In genomic region chr10:104293021-104293420, GRCh38 we compare ENCODE assay signal across 17 cellular contexts. TPM values are rescaled to one million over a fixed set of nuclear protein-coding genes. Genes with fewer than 3 reads are reported as not detected.
DNase-seq lines count a peak whose midpoint lies in the region; ATAC-seq and TF ChIP-seq lines count a peak whose summit lies in the region.
"Had no signal": no experiment of that assay in that cellular context is flagged by ENCODE, and none has a peak within 500 bp of the region (broad histone marks: within the 10 kb centered on the region; RNA-seq: fewer than 3 reads in every experiment).

No MANE protein-coding gene starts in this region.

- CTCF ChIA-PET in SK-N-SH (lab: Yijun Ruan, JAX) = interaction anchor here (0.8 to 8.1 kb wide), 11 partner anchors 9 to 329 kb away, joined by 3 to 229 read pairs (median 18); partner anchors contain the start of genes CFAP58 and ITPRIP

- TF ChIP-seq EP300 in SK-N-SH (IDR thresholded peaks at IDR 0.05; ENCODE audit: borderline replicate concordance in 1 of 2, low read depth in 1 of 2, low read length in 1 of 2) = peak in 1 of 2 experiments; percentile 16; a peak in 1 of 4 replicates

- peak overlapping the region in 1 of 2 experiments; percentile 68; a peak in 2 of 4 replicates for H3K27ac ChIP-seq in SK-N-SH (ENCODE audit: low read depth in 2 of 2, low read length in 1 of 2)
- peak overlapping the region; percentile 7 for H3K27ac ChIP-seq in parathyroid adenoma
- H3K27ac ChIP-seq in lower lobe of right lung = no peak overlapping the region
- H3K27ac ChIP-seq: thyroid gland had no signal

- H3K27ac Mint-ChIP-seq in glutamatergic neuron (ENCODE audit: unreplicated experiment) (no peak overlapping the region), CD14-positive monocyte (peak overlapping the region in 2 of 7 donors; percentile 9 to 63)
- H3K27ac Mint-ChIP-seq: WTC11 had no signal

- H3K36me3 ChIP-seq in SK-N-SH (replicated peaks in 1 of 2; ENCODE audit: control insufficient read depth in 1 of 2, insufficient read depth in 2 of 2, low read length in 1 of 2) = no peaks in the 10 kb centered on the region
- H3K36me3 ChIP-seq in parathyroid adenoma (ENCODE audit: control insufficient read depth, insufficient read depth, low read length) = no peaks in the 10 kb centered on the region
- no peaks in the 10 kb centered on the region for H3K36me3 ChIP-seq in lower lobe of right lung
- H3K36me3 ChIP-seq: heart right ventricle, thyroid gland had no signal

- TF ChIP-seq RAD21 in SK-N-SH (IDR thresholded peaks at IDR 0.05; ENCODE audit: low read length) = no peak

- H3K9ac ChIP-seq in SK-N-SH (peak overlapping the region; percentile 28; the same call in 1 of the 2 replicates), parathyroid adenoma (no peak overlapping the region)

- POLR2A ChIA-PET in SK-N-SH (lab: Yijun Ruan, JAX) = no interaction called here

- H3K79me2 ChIP-seq in SK-N-SH (ENCODE audit: insufficient read depth) (no peaks in the 10 kb centered on the region), parathyroid adenoma (no peaks in the 10 kb centered on the region)

- H3K27me3 Mint-ChIP-seq in glutamatergic neuron (ENCODE audit: unreplicated experiment) (peaks cover 2% of the 10 kb centered on the region), CD14-positive monocyte (ENCODE audit: low read depth in 3 of 3) (peaks cover 3 to 14% (median 6%) of the 10 kb centered on the region in 3 donors)

- DNase-seq in SK-N-SH (no peak), OCI-M1 (lab: John Stamatoyannopoulos, UW) (peak; percentile 58), dermis blood vessel endothelial cell (peak; percentile 56), glutamatergic neuron (no peak), CD14-positive monocyte (ENCODE audit: low spot score) (no peak), lower lobe of right lung (no peak)
- DNase-seq: amygdala; effector memory CD4-positive, alpha-beta T cell; heart right ventricle; NCI-H187; NCI-H82; stimulated activated CD4-positive, alpha-beta T cell treated with anti-CD3 and anti-CD28 coated beads, Interleukin-12 subunit alpha, Interleukin-12 subunit beta, amount 100 ng/mL, for 4 hours; thyroid gland had no signal

- no peak overlapping the region for H3K4me3 Mint-ChIP-seq in glutamatergic neuron (ENCODE audit: unreplicated experiment)
- no peak overlapping the region for H3K4me3 Mint-ChIP-seq in CD14-positive monocyte
- H3K4me3 Mint-ChIP-seq: WTC11 had no signal

- H3K4me2 ChIP-seq in SK-N-SH = no peak overlapping the region
- H3K4me2 ChIP-seq in parathyroid adenoma (ENCODE audit: low read length) = no peak overlapping the region

- no peaks in the 10 kb centered on the region for H3K9me2 ChIP-seq in SK-N-SH

- peak overlapping the region; percentile 61 for H2AFZ ChIP-seq in SK-N-SH (ENCODE audit: low read depth)
- H2AFZ ChIP-seq in parathyroid adenoma = no peak overlapping the region

- TF ChIP-seq CTCF in SK-N-SH (IDR thresholded peaks at IDR 0.05) (no peak), parathyroid adenoma (IDR thresholded peaks at IDR 0.05) (no peak), glutamatergic neuron (IDR thresholded peaks at IDR 0.05; ENCODE audit: partially characterized antibody, unreplicated experiment) (no peak), CD14-positive monocyte (IDR thresholded peaks at IDR 0.05) (no peak), lower lobe of right lung (IDR thresholded peaks at IDR 0.05) (no peak)

- no peak overlapping the region for H3K4me3 ChIP-seq in SK-N-SH (ENCODE audit: low read depth in 2 of 2, low read length in 1 of 2)
- no peak overlapping the region for H3K4me3 ChIP-seq in parathyroid adenoma (ENCODE audit: low read depth, low read length)
- H3K4me3 ChIP-seq in lower lobe of right lung = no peak overlapping the region
- H3K4me3 ChIP-seq: heart right ventricle, lung, thyroid gland had no signal

- H3K9me3 ChIP-seq in SK-N-SH (no peaks in the 10 kb centered on the region), parathyroid adenoma (ENCODE audit: control insufficient read depth, low read length) (no peaks in the 10 kb centered on the region), lower lobe of right lung (no peaks in the 10 kb centered on the region)
- H3K9me3 ChIP-seq: heart right ventricle, thyroid gland had no signal

- H3K9me3 Mint-ChIP-seq in glutamatergic neuron (ENCODE audit: unreplicated experiment) = no peaks in the 10 kb centered on the region
- H3K9me3 Mint-ChIP-seq in CD14-positive monocyte = no peaks in the 10 kb centered on the region
- H3K9me3 Mint-ChIP-seq: WTC11 had no signal

- intact Hi-C loops in CD14-positive monocyte (cut with micrococcal nuclease) (loop anchor here in 1 of 2 donors (5.0 kb wide), 2 partner anchors 34 to 59 kb away; partner anchors contain the start of gene CFAP58), lower lobe of right lung (cut with DNase I) (loop anchor here (5.0 kb wide), 1 partner anchor 59 kb away; the partner anchor contains the start of gene CFAP58)

- H3K27me3 ChIP-seq in SK-N-SH (ENCODE audit: insufficient read depth) (no peaks in the 10 kb centered on the region), parathyroid adenoma (ENCODE audit: control insufficient read depth, insufficient read depth, low read length) (no peaks in the 10 kb centered on the region), lower lobe of right lung (ENCODE audit: low read depth) (no peaks in the 10 kb centered on the region)
- H3K27me3 ChIP-seq: thyroid gland had no signal

- peaks cover 0 to 5% of the 10 kb centered on the region in 2 experiments; a peak in 1 of 4 replicates for H3K4me1 ChIP-seq in SK-N-SH (ENCODE audit: control insufficient read depth in 1 of 2, insufficient read depth in 2 of 2, low read depth in 1 of 2, low read length in 1 of 2)
- H3K4me1 ChIP-seq in parathyroid adenoma = no peaks in the 10 kb centered on the region
- H3K4me1 ChIP-seq in lower lobe of right lung = peaks cover 4% of the 10 kb centered on the region

- H3K4me1 Mint-ChIP-seq in glutamatergic neuron (ENCODE audit: low read depth, unreplicated experiment) (peaks cover 8% of the 10 kb centered on the region), CD14-positive monocyte (peaks cover 30% of the 10 kb centered on the region)

- H3F3A ChIP-seq in SK-N-SH (replicated peaks; ENCODE audit: insufficient read depth) = peaks cover 18% of the 10 kb centered on the region

- WGBS in SK-N-SH (ENCODE audit: low lambda C conversion rate) = 44% methylated on average over 2 of the region's 2 CpGs

- ATAC-seq in SK-N-SH treated with all-trans-retinoic acid at 6 μM for 48 hours = no peak
- no peak for ATAC-seq in lower lobe of right lung
- ATAC-seq: WTC11 had no signal

- no peaks in the 10 kb centered on the region for H4K20me1 ChIP-seq in SK-N-SH (ENCODE audit: insufficient read depth)

- H3K36me3 Mint-ChIP-seq in glutamatergic neuron (ENCODE audit: unreplicated experiment) (no peaks in the 10 kb centered on the region), CD14-positive monocyte (no peaks in the 10 kb centered on the region)
- H3K36me3 Mint-ChIP-seq: WTC11 had no signal

TF ChIP-seq in SK-N-SH, 30 proteins besides CTCF, POLR2A, EP300 and RAD21 (continues in another document):
- TF ChIP-seq NFIC (IDR thresholded peaks at IDR 0.05; ENCODE audit: borderline replicate concordance) = no peak
- no peak for TF ChIP-seq NRF1 (IDR thresholded peaks at IDR 0.05; ENCODE audit: low read depth, low read length)
- peak; percentile 28; the same call in 1 of the 2 replicates for TF ChIP-seq PBX3 (IDR thresholded peaks at IDR 0.05)
- TF ChIP-seq RFX5 (IDR thresholded peaks at IDR 0.05; ENCODE audit: low read length) = no peak

TF ChIP-seq in SK-N-SH treated with all-trans-retinoic acid at 6 μM for 48 hours, 23 proteins besides CTCF, POLR2A, EP300 and RAD21 (continues in another document):
- TF ChIP-seq SNAI2 (CRISPR knock-in tag; IDR thresholded peaks at IDR 0.05) = no peak
- TF ChIP-seq CSRNP3 (CRISPR knock-in tag; IDR thresholded peaks at IDR 0.05) = no peak

RNA-seq across cellular contexts. Expression of gene GSTO2, which starts 24.0 kb away (rescaled TPM):
- polyA plus RNA-seq in SK-N-SH (2012; rRNA removed) (0.47 and 0.49 TPM in 2 replicates), CD14-positive monocyte (under 1 TPM in 1 of 2 donors, not detected in 1; 0.26 TPM)
- 0.33 and 0.46 TPM in 2 replicates for polyA plus RNA-seq in SK-N-SH (2012; cell fraction: cytosol; rRNA removed)
- polyA plus RNA-seq in SK-N-SH (2012; cell fraction: nucleus; rRNA removed) = 0.58 and 0.73 TPM in 2 replicates
- total RNA-seq in dermis blood vessel endothelial cell (0.51 and 0.85 TPM in 2 replicates), glutamatergic neuron (ENCODE audit: unreplicated experiment) (2.0 TPM), lower lobe of right lung (7.8 TPM)

RNA-seq across cellular contexts. Expression of gene GSTO1, which starts 38.3 kb away (rescaled TPM):
- polyA plus RNA-seq in SK-N-SH (2012; rRNA removed) (114 and 126 TPM in 2 replicates), CD14-positive monocyte (100 to 1,000 TPM; 495 to 581 TPM)
- 145 and 188 TPM in 2 replicates for polyA plus RNA-seq in SK-N-SH (2012; cell fraction: cytosol; rRNA removed)
- polyA plus RNA-seq in SK-N-SH (2012; cell fraction: nucleus; rRNA removed) = 58.2 and 67.8 TPM in 2 replicates
- total RNA-seq in dermis blood vessel endothelial cell (147 and 348 TPM in 2 replicates), glutamatergic neuron (ENCODE audit: unreplicated experiment) (26.8 TPM), lower lobe of right lung (133 TPM)

RNA-seq across cellular contexts. Expression of gene ITPRIP, which starts 45.2 kb away (rescaled TPM):
- 20.2 and 22.1 TPM in 2 replicates for polyA plus RNA-seq in SK-N-SH (2012; rRNA removed)
- 10.5 and 13.0 TPM in 2 replicates for polyA plus RNA-seq in SK-N-SH (2012; cell fraction: cytosol; rRNA removed)
- 23.3 and 31.4 TPM in 2 replicates for polyA plus RNA-seq in SK-N-SH (2012; cell fraction: nucleus; rRNA removed)
- total RNA-seq in dermis blood vessel endothelial cell = 29.3 and 39.9 TPM in 2 replicates
- 19.8 TPM for total RNA-seq in glutamatergic neuron (ENCODE audit: unreplicated experiment)
- 10 to 100 TPM; 27.5 to 35.7 TPM for polyA plus RNA-seq in CD14-positive monocyte
- total RNA-seq in lower lobe of right lung = 37.0 TPM

Comparison
In these comparisons a context has a peak if more than half of its experiments do, and no peak if none do; other contexts are left out.
1. DNase-seq: peak in OCI-M1 (single experiment) and dermis blood vessel endothelial cell (single experiment); none in SK-N-SH (single experiment), glutamatergic neuron (single experiment), CD14-positive monocyte (single experiment) and lower lobe of right lung (single experiment).